25 cellular contexts compared by ENCODE assay signal in genomic region chr5:157599565-157599964, GRCh38. TPM values are rescaled to one million over a fixed set of nuclear protein-coding genes. Genes with fewer than 3 reads are reported as not detected.
DNase-seq lines count a peak whose midpoint lies in the region; ATAC-seq and TF ChIP-seq lines count a peak whose summit lies in the region.
"Had no signal": no experiment of that assay in that cellular context is flagged by ENCODE, and none has a peak within 500 bp of the region (broad histone marks: within the 10 kb centered on the region; RNA-seq: fewer than 3 reads in every experiment).

No MANE protein-coding gene starts in this region.

- peak overlapping the region; percentile 53 for H3K4me2 ChIP-seq in OCI-LY7 (ENCODE audit: low read length)

- peak overlapping the region; percentile 94 for H2AFZ ChIP-seq in OCI-LY7 (ENCODE audit: low read length)

- H3K4me3 ChIP-seq in OCI-LY7 (ENCODE audit: low read depth, low read length, poor library complexity, severe bottlenecking), result peak overlapping the region; percentile 21
- H3K4me3 ChIP-seq: heart left ventricle, tibial nerve had no signal

- no peaks in the 10 kb centered on the region for H3K9me2 ChIP-seq in OCI-LY7 (ENCODE audit: insufficient read depth, low read length)

- H3K36me3 ChIP-seq in OCI-LY7 (ENCODE audit: insufficient read depth, low read length), result no peaks in the 10 kb centered on the region
- H3K36me3 ChIP-seq: heart left ventricle, tibial nerve had no signal

- no peaks in the 10 kb centered on the region for H3K27me3 Mint-ChIP-seq in activated CD4-positive, alpha-beta T cell treated with anti-CD3 and anti-CD28 coated beads for 36 hours
- H3K27me3 Mint-ChIP-seq in CD14-positive monocyte (ENCODE audit: low read depth in 3 of 3), result peaks cover 0 to 8% (median 3%) of the 10 kb centered on the region in 3 donors
- no peaks in the 10 kb centered on the region for H3K27me3 Mint-ChIP-seq in activated naive CD8-positive, alpha-beta T cell treated with anti-CD3 and anti-CD28 coated beads, Interleukin-2, amount 50 U/mL, for 24 hours
- H3K27me3 Mint-ChIP-seq: activated naive CD8-positive, alpha-beta T cell treated with anti-CD3 and anti-CD28 coated beads, Interleukin-2, amount 10 ng/mL, durations not matched to agents 7 days and 5 days; stimulated activated naive CD8-positive, alpha-beta T cell treated with anti-CD3 and anti-CD28 coated beads, Interleukin-15, amount 100 ng/mL, for 72 hours had no signal

- H3K27ac ChIP-seq in OCI-LY7 (ENCODE audit: low read depth, low read length, poor library complexity, severe bottlenecking), result peak overlapping the region; percentile 83
- H3K27ac ChIP-seq: heart left ventricle, HL-60, tibial nerve had no signal

- BruUV-seq in OCI-LY7 (replicated peaks; lab: Mats Ljungman, UMichigan), result no TSS peak

- H4K20me1 ChIP-seq in OCI-LY7 (ENCODE audit: insufficient read depth, low read length), result no peaks in the 10 kb centered on the region

- peaks cover 13% of the 10 kb centered on the region for H3K36me3 Mint-ChIP-seq in activated CD4-positive, alpha-beta T cell treated with anti-CD3 and anti-CD28 coated beads for 36 hours (ENCODE audit: low read depth)
- H3K36me3 Mint-ChIP-seq in CD14-positive monocyte, result peaks cover 0 to 1% of the 10 kb centered on the region in 2 donors
- H3K36me3 Mint-ChIP-seq in activated naive CD8-positive, alpha-beta T cell treated with anti-CD3 and anti-CD28 coated beads, Interleukin-2, amount 50 U/mL, for 24 hours (ENCODE audit: low read depth), result peaks cover 6% of the 10 kb centered on the region

- intact Hi-C loops in activated CD4-positive, alpha-beta T cell treated with anti-CD3 and anti-CD28 coated beads for 36 hours (cut with DNase I, micrococcal nuclease), result loop anchor here in 1 of 2 experiments (5.0 to 10.0 kb wide), 3 partner anchors 133 to 445 kb away; partner anchors contain the start of gene THG1L
- intact Hi-C loops in CD14-positive monocyte (cut with micrococcal nuclease), result no loop called here
- intact Hi-C loops in OCI-LY7 (cut with micrococcal nuclease; ENCODE audit: unreplicated experiment), result loop anchor here (5.0 to 10.0 kb wide), 2 partner anchors 112 to 1605 kb away; partner anchors contain the start of gene RNF145

- no peak for ATAC-seq in activated CD4-positive, alpha-beta T cell treated with anti-CD3 and anti-CD28 coated beads for 36 hours
- no peak for ATAC-seq in activated naive CD8-positive, alpha-beta T cell treated with anti-CD3 and anti-CD28 coated beads, Interleukin-2, amount 50 U/mL, for 24 hours
- ATAC-seq in HG03342 (IDR thresholded peaks at IDR 0.05; ENCODE audit: unreplicated experiment) (no peak), GM21526 (IDR thresholded peaks at IDR 0.05; ENCODE audit: low FRiP score, unreplicated experiment) (no peak)
- ATAC-seq: left cardiac atrium; stimulated activated naive CD8-positive, alpha-beta T cell treated with anti-CD3 and anti-CD28 coated beads, Interleukin-15, amount 100 ng/mL, for 72 hours had no signal

- peak overlapping the region; percentile 38 for H3K27ac Mint-ChIP-seq in activated CD4-positive, alpha-beta T cell treated with anti-CD3 and anti-CD28 coated beads for 36 hours
- peak overlapping the region in 4 of 7 donors; percentile 26 to 77 (median 46) for H3K27ac Mint-ChIP-seq in CD14-positive monocyte
- peak overlapping the region; percentile 86 for H3K27ac Mint-ChIP-seq in activated naive CD8-positive, alpha-beta T cell treated with anti-CD3 and anti-CD28 coated beads, Interleukin-2, amount 50 U/mL, for 24 hours

- H3K79me2 ChIP-seq in OCI-LY7 (ENCODE audit: insufficient read depth, low read depth, low read length), result no peaks in the 10 kb centered on the region

- DNase-seq in activated CD4-positive, alpha-beta T cell treated with anti-CD3 and anti-CD28 coated beads for 36 hours, result no peak
- DNase-seq in activated CD4-positive, alpha-beta T cell treated with anti-CD3 and anti-CD28 coated beads, Interleukin-2, amount 50 U/mL, for 48 hours, result no peak
- DNase-seq in CD14-positive monocyte (ENCODE audit: low spot score) (no peak), OCI-LY7 (ENCODE audit: low spot score) (no peak), cortex of kidney (lab: John Stamatoyannopoulos, UW) (no peak)
- no peak for DNase-seq in activated naive CD8-positive, alpha-beta T cell treated with anti-CD3 and anti-CD28 coated beads, Interleukin-2, amount 50 U/mL, for 24 hours
- DNase-seq: activated CD4-positive, CD25-positive, alpha-beta regulatory T cell treated with anti-CD3 and anti-CD28 coated beads, Interleukin-2, amount 50 U/mL, for 72 hours; activated naive CD8-positive, alpha-beta T cell treated with anti-CD3 and anti-CD28 coated beads, Interleukin-2, amount 10 ng/mL, durations not matched to agents 7 days and 5 days; DND-41; heart left ventricle; left cardiac atrium; mesenchymal stem cell; NCI-H1436; NCI-H2171; NCI-H524; small intestine; stimulated activated CD4-positive, alpha-beta T cell treated with anti-CD3 and anti-CD28 coated beads, Interleukin-2, amount 100 ng/mL, for 24 hours; stimulated activated naive CD8-positive, alpha-beta T cell treated with anti-CD3 and anti-CD28 coated beads, Interleukin-15, amount 100 ng/mL, for 72 hours had no signal

- H3K9me3 ChIP-seq in OCI-LY7 (ENCODE audit: low read length), result no peaks in the 10 kb centered on the region
- H3K9me3 ChIP-seq: heart left ventricle, tibial nerve had no signal

- POLR2A ChIA-PET in activated CD4-positive, alpha-beta T cell treated with anti-CD3 and anti-CD28 coated beads for 36 hours (lab: Charles Lee), result no interaction called here
- POLR2A ChIA-PET in OCI-LY7 (lab: Charles Lee), result interaction anchor here (0.8 to 1.2 kb wide), 2 partner anchors 9 to 12 kb away, joined by 3 read pairs; no protein-coding TSS in a partner anchor

- peaks cover 96% of the 10 kb centered on the region for H3K4me1 Mint-ChIP-seq in activated CD4-positive, alpha-beta T cell treated with anti-CD3 and anti-CD28 coated beads for 36 hours
- peaks cover 57% of the 10 kb centered on the region for H3K4me1 Mint-ChIP-seq in CD14-positive monocyte
- H3K4me1 Mint-ChIP-seq in activated naive CD8-positive, alpha-beta T cell treated with anti-CD3 and anti-CD28 coated beads, Interleukin-2, amount 50 U/mL, for 24 hours, result peaks cover 98% of the 10 kb centered on the region

- peaks cover 97% of the 10 kb centered on the region for H3K4me1 ChIP-seq in OCI-LY7 (ENCODE audit: insufficient read depth, low read length, poor library complexity, severe bottlenecking)

- TF ChIP-seq CTCF in CD14-positive monocyte (IDR thresholded peaks at IDR 0.05) (no peak), OCI-LY7 (conservative IDR thresholded peaks at IDR 0.05; ENCODE audit: low read length) (no peak)

- peaks cover 6% of the 10 kb centered on the region for H3K9me3 Mint-ChIP-seq in activated CD4-positive, alpha-beta T cell treated with anti-CD3 and anti-CD28 coated beads for 36 hours (ENCODE audit: low read depth)
- no peaks in the 10 kb centered on the region for H3K9me3 Mint-ChIP-seq in CD14-positive monocyte
- H3K9me3 Mint-ChIP-seq in activated naive CD8-positive, alpha-beta T cell treated with anti-CD3 and anti-CD28 coated beads, Interleukin-2, amount 50 U/mL, for 24 hours, result peaks cover 20% of the 10 kb centered on the region

- H3K4me3 Mint-ChIP-seq in activated CD4-positive, alpha-beta T cell treated with anti-CD3 and anti-CD28 coated beads for 36 hours, result no peak overlapping the region
- no peak overlapping the region for H3K4me3 Mint-ChIP-seq in CD14-positive monocyte
- peak overlapping the region; percentile 17 for H3K4me3 Mint-ChIP-seq in activated naive CD8-positive, alpha-beta T cell treated with anti-CD3 and anti-CD28 coated beads, Interleukin-2, amount 50 U/mL, for 24 hours
- H3K4me3 Mint-ChIP-seq: activated naive CD8-positive, alpha-beta T cell treated with anti-CD3 and anti-CD28 coated beads, Interleukin-2, amount 10 ng/mL, durations not matched to agents 7 days and 5 days had no signal

- CTCF ChIA-PET in activated CD4-positive, alpha-beta T cell treated with anti-CD3 and anti-CD28 coated beads for 36 hours (lab: Charles Lee), result no interaction called here
- CTCF ChIA-PET in OCI-LY7 (lab: Charles Lee; ENCODE audit: unreplicated experiment), result no interaction called here

RNA-seq across cellular contexts. Expression of gene ADAM19, which starts 24.0 kb away (rescaled TPM):
- total RNA-seq in activated CD4-positive, alpha-beta T cell treated with anti-CD3 and anti-CD28 coated beads for 36 hours, result 10 to 100 TPM; 63.6 to 69.5 TPM
- polyA plus RNA-seq in CD14-positive monocyte, result 1 to 10 TPM; 3.0 to 6.2 TPM
- total RNA-seq in OCI-LY7 (2014; rRNA removed; shearing (Covaris generic)), result 19.0 and 24.2 TPM in 2 replicates
- total RNA-seq in OCI-LY7 (2022), result 78.3 and 103 TPM in 2 replicates

RNA-seq across cellular contexts. Expression of gene SOX30, which starts 52.7 kb away (rescaled TPM):
- total RNA-seq in activated CD4-positive, alpha-beta T cell treated with anti-CD3 and anti-CD28 coated beads for 36 hours, result under 1 TPM; 0.18 to 0.44 TPM
- under 1 TPM; 0.12 to 0.22 TPM for polyA plus RNA-seq in CD14-positive monocyte
- total RNA-seq in OCI-LY7 (2014; rRNA removed; shearing (Covaris generic)), result 0.16 TPM in 1 of 2 replicates, not detected in the other
- total RNA-seq in OCI-LY7 (2022), result 0.13 and 0.29 TPM in 2 replicates
- total RNA-seq: A172, H4, MCF 10A had no signal
